8 cellular contexts compared by ENCODE assay signal in genomic region chr7:102390697-102391484, GRCh38. TPM values are rescaled to one million over a fixed set of nuclear protein-coding genes. Genes with fewer than 3 reads are reported as not detected.
DNase-seq lines count a peak whose midpoint lies in the region; ATAC-seq and TF ChIP-seq lines count a peak whose summit lies in the region.

No MANE protein-coding gene starts in this region.

- WGBS in adrenal gland, 4 donors, result 55 to 88% (median 67%) methylated on average over 7 to 12 of the region's 12 CpGs

- TF ChIP-seq CTCF in GM12873 (IDR thresholded peaks at IDR 0.05; ENCODE audit: insufficient read depth, low read depth, low read length, missing control alignments), result peak; percentile 96
- peak; percentile 94 for TF ChIP-seq CTCF in NB4 (IDR thresholded peaks at IDR 0.05; ENCODE audit: low read depth, low read length)
- peak; percentile 92 to 96 (median 95) for TF ChIP-seq CTCF in adrenal gland (IDR thresholded peaks at IDR 0.05)

- H3K27ac ChIP-seq in adrenal gland, result no peak overlapping the region

- no peaks in the 10 kb centered on the region for H3K9me3 ChIP-seq in adrenal gland (replicated peaks in 1 of 3)

- H3K4me3 ChIP-seq in NB4 (ENCODE audit: low read depth, low read length) (no peak overlapping the region), adrenal gland (no peak overlapping the region)

- DNase-seq in NB4 (ENCODE audit: low read depth) (peak; percentile 82), SW 1271 (lab: John Stamatoyannopoulos, UW) (peak; percentile 55 to 58), adrenal gland (peak; percentile 83 to 95 (median 88)), left cardiac atrium (peak; percentile 85), renal cortical epithelial cell (ENCODE audit: low read depth) (peak; percentile 65)

- H3K4me1 ChIP-seq in adrenal gland (replicated peaks in 1 of 2), result peaks cover 0 to 5% of the 10 kb centered on the region in 2 donors

- intact Hi-C loops in adrenal gland (cut with DNase I) (loop anchor here (2.0 kb wide), 2 partner anchors 110 to 112 kb away; no protein-coding TSS in a partner anchor), left cardiac atrium (cut with DNase I) (loop anchor here (1.0 to 5.0 kb wide), 2 partner anchors 109 to 112 kb away; no protein-coding TSS in a partner anchor)

- peaks cover 0 to 3% of the 10 kb centered on the region in 2 donors for H3K36me3 ChIP-seq in adrenal gland (replicated peaks in 1 of 2)

- ATAC-seq in left cardiac atrium, result peak; percentile 84 to 86
- ATAC-seq in GM18861 (IDR thresholded peaks at IDR 0.05; ENCODE audit: unreplicated experiment), result no peak
- no peak for ATAC-seq in HG02623 (IDR thresholded peaks at IDR 0.05; ENCODE audit: unreplicated experiment)

- TF ChIP-seq POLR2A in NB4 (IDR thresholded peaks at IDR 0.05; ENCODE audit: extremely low read depth, insufficient read length) (no peak), adrenal gland (IDR thresholded peaks at IDR 0.05) (no peak)

- H3K27me3 ChIP-seq in adrenal gland, result no peaks in the 10 kb centered on the region

RNA-seq across cellular contexts. Expression of gene PRKRIP1, which starts 5.3 kb away (rescaled TPM):
- total RNA-seq in adrenal gland, result 10 to 100 TPM; 19.4 to 54.7 (median 31.1) TPM
- polyA plus RNA-seq in adrenal gland, result 100 to 1,000 TPM in 1 of 3 donors, 10 to 100 TPM in 2; 27.7 to 114 (median 65.9) TPM
- 10 to 100 TPM; 12.9 to 19.7 TPM for total RNA-seq in left cardiac atrium
- total RNA-seq in renal cortical epithelial cell, result 25.4 and 26.1 TPM in 2 replicates

RNA-seq across cellular contexts. Expression of gene SPDYE6, which starts 34.6 kb away (rescaled TPM):
- not detected for total RNA-seq in adrenal gland
- not detected for polyA plus RNA-seq in adrenal gland
- total RNA-seq in left cardiac atrium, result not detected
- total RNA-seq in renal cortical epithelial cell, result not detected in 2 replicates

RNA-seq across cellular contexts. Expression of gene ORAI2, which starts 42.5 kb away (rescaled TPM):
- total RNA-seq in adrenal gland, result 100 to 1,000 TPM in 1 of 8 donors, 10 to 100 TPM in 7; 25.7 to 110 (median 43.1) TPM
- 10 to 100 TPM in 1 of 3 donors, 1 to 10 TPM in 2; 7.0 to 12.7 (median 7.0) TPM for polyA plus RNA-seq in adrenal gland
- 10 to 100 TPM in 1 of 2 donors, 1 to 10 TPM in 1; 6.0 to 12.1 TPM for total RNA-seq in left cardiac atrium
- 43.2 and 138 TPM in 2 replicates for total RNA-seq in renal cortical epithelial cell

Comparison
In these comparisons a context has a peak if more than half of its experiments do, and no peak if none do; other contexts are left out.
1. ATAC-seq: peak in left cardiac atrium (2 of 2); none in GM18861 (single experiment) and HG02623 (single experiment).
2. Peak in every context shown above with its lines, with median percentiles within 50 percentile points of each other: CTCF ChIP-seq and DNase-seq.